ENCODE assay signal across 5 cellular contexts in the genomic region with DNA sequence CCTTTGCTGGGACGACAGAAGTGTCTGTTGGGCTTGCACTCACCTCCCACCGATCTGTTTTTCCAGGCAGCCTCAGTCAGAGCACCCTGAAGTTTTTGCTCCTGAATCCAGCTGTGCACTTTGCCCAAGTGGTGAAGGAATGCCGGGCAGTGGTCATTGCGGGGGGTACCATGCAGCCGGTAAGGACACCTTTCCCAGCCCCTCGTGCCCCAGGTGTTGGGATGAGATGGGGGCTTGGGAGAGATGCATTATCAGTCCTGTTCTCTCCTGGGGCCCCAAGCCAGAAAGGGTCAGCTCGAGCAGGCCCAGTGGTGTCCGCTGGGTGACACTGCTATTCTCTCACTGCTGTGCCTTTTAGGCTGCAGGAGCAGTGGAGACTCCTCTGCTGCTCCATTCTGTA. TPM values are rescaled to one million over a fixed set of nuclear protein-coding genes. Genes with fewer than 3 reads are reported as not detected.
DNase-seq lines count a peak whose midpoint lies in the region; TF ChIP-seq lines count a peak whose summit lies in the region.
"Not testable (repeated sequence)": the region's sequence is repeated elsewhere in the genome, so short reads cannot be mapped to it uniquely, and the experiment has no call there.

No MANE protein-coding gene starts in this region.

- H3K36me3 Mint-ChIP-seq in endodermal cell (ENCODE audit: low read depth) (peaks cover 78% of the 10 kb centered on the region), type B pancreatic cell (peaks cover 10% of the 10 kb centered on the region)

- H3K27ac Mint-ChIP-seq in endodermal cell, type B pancreatic cell: not testable (repeated sequence)

- H3K4me3 ChIP-seq in endodermal cell (ENCODE audit: low read length), result not testable (repeated sequence)

- H3K27me3 ChIP-seq in endodermal cell (ENCODE audit: control insufficient read depth, insufficient read depth, low read length, poor library complexity, severe bottlenecking), result not testable (repeated sequence)

- not testable (repeated sequence) for TF ChIP-seq CTCF in endodermal cell (conservative IDR thresholded peaks at IDR 0.05); type B pancreatic cell (conservative IDR thresholded peaks at IDR 0.05)

- in situ Hi-C loops in SK-MEL-5 (cut with HindIII; ENCODE audit: low pct_unique_long_range_greater_than_20kb, low sequenced_read_pairs), result not testable (repeated sequence)

- H3K9ac ChIP-seq in endodermal cell (ENCODE audit: extremely low read depth, low read length, poor library complexity, severe bottlenecking), result not testable (repeated sequence)

- H3K9me3 ChIP-seq in endodermal cell (ENCODE audit: control insufficient read depth, low read length), result not testable (repeated sequence)

- not testable (repeated sequence) for H3K4me3 Mint-ChIP-seq in endodermal cell, type B pancreatic cell

- not testable (repeated sequence) for H3K4me1 Mint-ChIP-seq in endodermal cell; type B pancreatic cell (ENCODE audit: unreplicated experiment)

- H3K27me3 Mint-ChIP-seq in endodermal cell (ENCODE audit: insufficient read depth); type B pancreatic cell: not testable (repeated sequence)

- WGBS in endodermal cell (ENCODE audit: insufficient coverage in 1 of 2, insufficient read length in 1 of 2), 2 experiments, result 96 to 100% methylated on average over 1 to 8 of the region's 8 CpGs

- H3K9me3 Mint-ChIP-seq in endodermal cell, type B pancreatic cell: not testable (repeated sequence)

- not testable (repeated sequence) for H3K36me3 ChIP-seq in endodermal cell (ENCODE audit: control insufficient read depth, insufficient read depth, low read length)

- not testable (repeated sequence) for H3K27ac ChIP-seq in endodermal cell (ENCODE audit: low read depth, low read length)

- H3K4me1 ChIP-seq in endodermal cell (ENCODE audit: control insufficient read depth, insufficient read depth, low read length), result not testable (repeated sequence)

- intact Hi-C loops in posterior vena cava (cut with DNase I), result not testable (repeated sequence)

- DNase-seq in SK-MEL-5 (ENCODE audit: low read depth, low spot score) (peak; percentile 13), endodermal cell (peak; percentile 29), posterior vena cava (ENCODE audit: low spot score) (peak; percentile 80), type B pancreatic cell (ENCODE audit: extremely low spot score, unreplicated experiment) (peak; percentile 47)
- peak; percentile 43 for DNase-seq in activated CD8-positive, alpha-beta memory T cell treated with anti-CD3 and anti-CD28 coated beads, Interleukin-2, amount 50 U/mL, for 48 hours

RNA-seq across cellular contexts. Expression of a gene that starts 24.2 kb away (rescaled TPM):
- total RNA-seq in SK-MEL-5 (2014; rRNA removed; shearing (Covaris generic)), result 17.4 and 24.1 TPM in 2 replicates
- 33.1 and 39.5 TPM in 2 replicates for polyA plus RNA-seq in SK-MEL-5 (2015; cell fraction: cytosol; rRNA removed)
- 651 and 662 TPM in 2 replicates for polyA plus RNA-seq in SK-MEL-5 (2015; cell fraction: nucleus; rRNA removed)
- total RNA-seq in endodermal cell (100 to 1,000 TPM; 136 to 298 TPM), posterior vena cava (10 to 100 TPM in 1 of 2 donors, 1 to 10 TPM in 1; 9.3 to 16.4 TPM), type B pancreatic cell (ENCODE audit: low replicate concordance) (125 and 144 TPM in 2 replicates)
- 70.7 TPM for polyA plus RNA-seq in endodermal cell (2013, experiment 1 of 2)
- polyA plus RNA-seq in endodermal cell (2013, experiment 2 of 2), result 52.5 TPM

Comparison
In these comparisons a context has a peak if more than half of its experiments do, and no peak if none do; other contexts are left out.
1. DNase-seq: peak in every context shown above with its lines; median percentile 80 in posterior vena cava; 47 in type B pancreatic cell; 43 in activated CD8-positive, alpha-beta memory T cell treated with anti-CD3 and anti-CD28 coated beads, Interleukin-2, amount 50 U/mL, for 48 hours; 29 in endodermal cell; 13 in SK-MEL-5.